8 cellular contexts compared by ENCODE assay signal in genomic region chr18:34222396-34223163, GRCh38. TPM values are rescaled to one million over a fixed set of nuclear protein-coding genes. Genes with fewer than 3 reads are reported as not detected.
A peak's percentile ranks its signal among the peaks of the same experiment; 100 is the strongest.
DNase-seq lines count a peak whose midpoint lies in the region; ATAC-seq and TF ChIP-seq lines count a peak whose summit lies in the region.

No MANE protein-coding gene starts in this region.

- no peaks in the 10 kb centered on the region for H3K36me3 ChIP-seq in heart right ventricle

- peaks cover 0 to 91% (median 72%) of the 10 kb centered on the region in 7 donors for H3K27me3 ChIP-seq in heart right ventricle

- no peak for TF ChIP-seq CTCF in heart right ventricle (IDR thresholded peaks at IDR 0.05)

- peak overlapping the region in 2 of 10 donors; percentile 44 to 45 for H3K27ac ChIP-seq in heart right ventricle

- peak in 1 of 2 donors; percentile 30 for DNase-seq in heart right ventricle
- DNase-seq in pons (ENCODE audit: low spot score) = peak; percentile 16
- no peak for DNase-seq in HT-29 (ENCODE audit: low spot score)
- DNase-seq in stimulated activated CD4-positive, alpha-beta T cell treated with anti-CD3 and anti-CD28 coated beads, Interleukin-2, amount 100 ng/mL, for 48 hours = no peak

- 1% methylated on average over 64 to 66 of the region's 66 CpGs for WGBS in heart right ventricle, 2 donors

- peak; percentile 48 for ATAC-seq in HG03558 (IDR thresholded peaks at IDR 0.05; ENCODE audit: extremely low read depth, unreplicated experiment)
- ATAC-seq in SK-N-SH treated with all-trans-retinoic acid at 6 μM for 48 hours = peak; percentile 49
- peak; percentile 22 to 67 (median 56) for ATAC-seq in heart right ventricle
- no peak for ATAC-seq in HG03097 (IDR thresholded peaks at IDR 0.05; ENCODE audit: low FRiP score, unreplicated experiment)

- intact Hi-C loops in heart right ventricle (cut with DNase I) = no loop called here

- peaks cover 8 to 36% (median 30%) of the 10 kb centered on the region in 9 donors for H3K4me1 ChIP-seq in heart right ventricle

- peak overlapping the region; percentile 8 for H3K4me3 ChIP-seq in GM08714 (ENCODE audit: low read length)
- H3K4me3 ChIP-seq in heart right ventricle = peak overlapping the region; percentile 14 to 56 (median 46)

- H3K9me3 ChIP-seq in heart right ventricle = no peaks in the 10 kb centered on the region

TF ChIP-seq in SK-N-SH treated with all-trans-retinoic acid at 6 μM for 48 hours, 23 proteins besides CTCF, POLR2A, EP300 and RAD21:
- TF ChIP-seq SNAI2 (CRISPR knock-in tag; IDR thresholded peaks at IDR 0.05) (no peak), ZFP3 (CRISPR knock-in tag; IDR thresholded peaks at IDR 0.05) (no peak), PPARA (CRISPR knock-in tag; IDR thresholded peaks at IDR 0.05; ENCODE audit: borderline replicate concordance) (no peak), BACH2 (CRISPR knock-in tag; IDR thresholded peaks at IDR 0.05; ENCODE audit: borderline replicate concordance) (no peak), OSR1 (CRISPR knock-in tag; IDR thresholded peaks at IDR 0.05) (no peak), ESRRG (CRISPR knock-in tag; IDR thresholded peaks at IDR 0.05) (no peak)
- TF ChIP-seq, protein P1, sequence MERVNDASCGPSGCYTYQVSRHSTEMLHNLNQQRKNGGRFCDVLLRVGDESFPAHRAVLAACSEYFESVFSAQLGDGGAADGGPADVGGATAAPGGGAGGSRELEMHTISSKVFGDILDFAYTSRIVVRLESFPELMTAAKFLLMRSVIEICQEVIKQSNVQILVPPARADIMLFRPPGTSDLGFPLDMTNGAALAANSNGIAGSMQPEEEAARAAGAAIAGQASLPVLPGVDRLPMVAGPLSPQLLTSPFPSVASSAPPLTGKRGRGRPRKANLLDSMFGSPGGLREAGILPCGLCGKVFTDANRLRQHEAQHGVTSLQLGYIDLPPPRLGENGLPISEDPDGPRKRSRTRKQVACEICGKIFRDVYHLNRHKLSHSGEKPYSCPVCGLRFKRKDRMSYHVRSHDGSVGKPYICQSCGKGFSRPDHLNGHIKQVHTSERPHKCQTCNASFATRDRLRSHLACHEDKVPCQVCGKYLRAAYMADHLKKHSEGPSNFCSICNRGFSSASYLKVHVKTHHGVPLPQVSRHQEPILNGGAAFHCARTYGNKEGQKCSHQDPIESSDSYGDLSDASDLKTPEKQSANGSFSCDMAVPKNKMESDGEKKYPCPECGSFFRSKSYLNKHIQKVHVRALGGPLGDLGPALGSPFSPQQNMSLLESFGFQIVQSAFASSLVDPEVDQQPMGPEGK (CRISPR knock-in tag; IDR thresholded peaks at IDR 0.05; ENCODE audit: borderline replicate concordance) = no peak

RNA-seq across cellular contexts. Expression of gene NOL4, which starts 2.1 kb away (rescaled TPM):
- total RNA-seq in heart right ventricle = under 1 TPM in 5 of 10 donors, not detected in 5; 0.38 to 0.73 (median 0.41) TPM
- under 1 TPM in 1 of 2 donors, not detected in 1; 0.03 TPM for polyA plus RNA-seq in heart right ventricle
- total RNA-seq in HT-29 (2014; rRNA removed; shearing (Covaris generic)) = not detected in 2 replicates
